In genomic region chr4:183124228-183124627, GRCh38 we compare ENCODE assay signal across 1 cellular context.
TF ChIP-seq lines count a peak whose summit lies in the region.

No MANE protein-coding gene starts in this region.

TF ChIP-seq in SK-N-SH treated with all-trans-retinoic acid at 6 μM for 48 hours, 23 proteins besides CTCF, POLR2A, EP300 and RAD21 (continued from another document):
- TF ChIP-seq POU6F1 (CRISPR knock-in tag; IDR thresholded peaks at IDR 0.05; ENCODE audit: borderline replicate concordance, low read depth) (no peak), ZFP30 (CRISPR knock-in tag; IDR thresholded peaks at IDR 0.05) (no peak), PATZ1 (CRISPR knock-in tag; IDR thresholded peaks at IDR 0.05; ENCODE audit: borderline replicate concordance) (no peak), SNAI2 (CRISPR knock-in tag; IDR thresholded peaks at IDR 0.05) (no peak), CSRNP3 (CRISPR knock-in tag; IDR thresholded peaks at IDR 0.05) (no peak), CSDC2 (CRISPR knock-in tag; IDR thresholded peaks at IDR 0.05) (no peak), CREB5 (CRISPR knock-in tag; IDR thresholded peaks at IDR 0.05; ENCODE audit: low read depth) (no peak), OSR1 (CRISPR knock-in tag; IDR thresholded peaks at IDR 0.05) (no peak), RARB (CRISPR knock-in tag; IDR thresholded peaks at IDR 0.05) (no peak), ARNTL (CRISPR knock-in tag; IDR thresholded peaks at IDR 0.05; ENCODE audit: borderline replicate concordance, low read depth) (no peak), TCF4 (CRISPR knock-in tag; IDR thresholded peaks at IDR 0.05; ENCODE audit: borderline replicate concordance) (no peak), ISL1 (CRISPR knock-in tag; IDR thresholded peaks at IDR 0.05) (no peak), PPARA (CRISPR knock-in tag; IDR thresholded peaks at IDR 0.05; ENCODE audit: borderline replicate concordance) (no peak)
